29 cellular contexts compared by ENCODE assay signal in genomic region chr6:162273986-162274385, GRCh38.
"Had no signal": no experiment of that assay in that cellular context is flagged by ENCODE, and none has a peak within 500 bp of the region (broad histone marks: within the 10 kb centered on the region; RNA-seq: fewer than 3 reads in every experiment).

No MANE protein-coding gene starts in this region.

- H3K9me3 Mint-ChIP-seq: nephron; neural progenitor cell; stimulated activated naive CD8-positive, alpha-beta T cell treated with anti-CD3 and anti-CD28 coated beads, Interleukin-15, Interleukin-2, amounts not matched to agents 100 ng/mL and 50 ng/mL, for 24 hours had no signal

- H3K4me1 Mint-ChIP-seq: natural killer cell; nephron; neural progenitor cell; stimulated activated effector memory CD8-positive, alpha-beta T cell treated with anti-CD3 and anti-CD28 coated beads, Interleukin-12 subunit alpha, Interleukin-12 subunit beta, amount 100 ng/mL, for 72 hours; stimulated activated naive B cell treated with anti-CD40 and anti-IgM and Interleukin-4, amounts not matched to agents 10 μg/mL and 1 μg/mL and 100 μg/mL, for 72 hours had no signal

- H3K4me3 Mint-ChIP-seq: natural killer cell; nephron; neural progenitor cell; stimulated activated effector memory CD8-positive, alpha-beta T cell treated with anti-CD3 and anti-CD28 coated beads, Interleukin-12 subunit alpha, Interleukin-12 subunit beta, amount 100 ng/mL, for 72 hours; stimulated activated naive B cell treated with anti-CD40 and anti-IgM and Interleukin-4, amounts not matched to agents 10 μg/mL and 1 μg/mL and 100 μg/mL, for 72 hours; stimulated activated naive CD8-positive, alpha-beta T cell treated with anti-CD3 and anti-CD28 coated beads, Interleukin-15, Interleukin-2, amounts not matched to agents 100 ng/mL and 50 ng/mL, for 24 hours had no signal

- ATAC-seq: natural killer cell; psoas muscle; right cardiac atrium; right lobe of liver; stimulated activated effector memory CD8-positive, alpha-beta T cell treated with anti-CD3 and anti-CD28 coated beads, Interleukin-12 subunit alpha, Interleukin-12 subunit beta, amount 100 ng/mL, for 72 hours; stimulated activated naive B cell treated with anti-CD40 and anti-IgM and Interleukin-4, amounts not matched to agents 10 μg/mL and 1 μg/mL and 100 μg/mL, for 72 hours had no signal

- DNase-seq: natural killer cell; occipital lobe; ovary; posterior cingulate gyrus; psoas muscle; right cardiac atrium; right lobe of liver; sigmoid colon; small intestine; stimulated activated CD4-positive, alpha-beta T cell treated with anti-CD3 and anti-CD28 coated beads, Interleukin-15, amount 100 ng/mL, for 24 hours; stimulated activated CD4-positive, alpha-beta T cell treated with anti-CD3 and anti-CD28 coated beads, Interleukin-2, amount 100 ng/mL, for 24 hours; stimulated activated CD4-positive, alpha-beta T cell treated with anti-CD3 and anti-CD28 coated beads, Interleukin-2, amount 100 ng/mL, for 48 hours; stimulated activated CD4-positive, alpha-beta T cell treated with anti-CD3 and anti-CD28 coated beads, Interleukin-4, amount 100 ng/mL, for 24 hours; stimulated activated naive B cell treated with anti-CD40 and anti-IgM and Interleukin-4, amounts not matched to agents 10 μg/mL and 1 μg/mL and 100 μg/mL, for 72 hours; stimulated activated naive CD4-positive, alpha-beta T cell treated with Interleukin-2 at 50 U/mL for 16 hours; stomach; thyroid gland; trophoblast cell; upper lobe of left lung had no signal

- H3K36me3 ChIP-seq: neural progenitor cell, ovary, right lobe of liver, sigmoid colon, stomach, thoracic aorta, thyroid gland, tibial nerve, upper lobe of left lung, vagina had no signal

- H3K27ac ChIP-seq: neural progenitor cell, ovary, parathyroid adenoma, psoas muscle, right lobe of liver, sigmoid colon, stomach, thoracic aorta, thyroid gland, tibial nerve, upper lobe of left lung, vagina had no signal

- H3K27me3 Mint-ChIP-seq: stimulated activated naive B cell treated with anti-CD40 and anti-IgM and Interleukin-4, amounts not matched to agents 10 μg/mL and 1 μg/mL and 100 μg/mL, for 72 hours; stimulated activated naive CD8-positive, alpha-beta T cell treated with anti-CD3 and anti-CD28 coated beads, Interleukin-15, Interleukin-2, amounts not matched to agents 100 ng/mL and 50 ng/mL, for 24 hours had no signal

- H3K4me3 ChIP-seq: neural progenitor cell, ovary, psoas muscle, right lobe of liver, sigmoid colon, stomach, thoracic aorta, thyroid gland, tibial nerve, upper lobe of left lung, vagina had no signal

- H3K27ac Mint-ChIP-seq: natural killer cell; nephron; neural progenitor cell; progenitor cell of endocrine pancreas; stimulated activated effector memory CD8-positive, alpha-beta T cell treated with anti-CD3 and anti-CD28 coated beads, Interleukin-12 subunit alpha, Interleukin-12 subunit beta, amount 100 ng/mL, for 72 hours; stimulated activated naive B cell treated with anti-CD40 and anti-IgM and Interleukin-4, amounts not matched to agents 10 μg/mL and 1 μg/mL and 100 μg/mL, for 72 hours; stimulated activated naive CD8-positive, alpha-beta T cell treated with anti-CD3 and anti-CD28 coated beads, Interleukin-15, Interleukin-2, amounts not matched to agents 100 ng/mL and 50 ng/mL, for 24 hours had no signal

- H3K9ac ChIP-seq: neural progenitor cell, parathyroid adenoma had no signal

- H3K36me3 Mint-ChIP-seq: natural killer cell; neural progenitor cell; stimulated activated effector memory CD8-positive, alpha-beta T cell treated with anti-CD3 and anti-CD28 coated beads, Interleukin-12 subunit alpha, Interleukin-12 subunit beta, amount 100 ng/mL, for 72 hours; stimulated activated naive B cell treated with anti-CD40 and anti-IgM and Interleukin-4, amounts not matched to agents 10 μg/mL and 1 μg/mL and 100 μg/mL, for 72 hours had no signal

- FAIRE-seq: small intestine, urothelium cell line had no signal

- H3K4me1 ChIP-seq: neural progenitor cell, parathyroid adenoma, psoas muscle, right lobe of liver, sigmoid colon, stomach, thyroid gland, tibial nerve, upper lobe of left lung, vagina had no signal

- H3K27me3 ChIP-seq: neural progenitor cell, ovary, right lobe of liver, sigmoid colon, stomach, thyroid gland, tibial nerve, upper lobe of left lung, vagina had no signal

- H3K9me3 ChIP-seq: ovary, psoas muscle, right lobe of liver, sigmoid colon, stomach, thoracic aorta, thyroid gland, tibial nerve, upper lobe of left lung, vagina had no signal
